22 cellular contexts compared by ENCODE assay signal in the genomic region with DNA sequence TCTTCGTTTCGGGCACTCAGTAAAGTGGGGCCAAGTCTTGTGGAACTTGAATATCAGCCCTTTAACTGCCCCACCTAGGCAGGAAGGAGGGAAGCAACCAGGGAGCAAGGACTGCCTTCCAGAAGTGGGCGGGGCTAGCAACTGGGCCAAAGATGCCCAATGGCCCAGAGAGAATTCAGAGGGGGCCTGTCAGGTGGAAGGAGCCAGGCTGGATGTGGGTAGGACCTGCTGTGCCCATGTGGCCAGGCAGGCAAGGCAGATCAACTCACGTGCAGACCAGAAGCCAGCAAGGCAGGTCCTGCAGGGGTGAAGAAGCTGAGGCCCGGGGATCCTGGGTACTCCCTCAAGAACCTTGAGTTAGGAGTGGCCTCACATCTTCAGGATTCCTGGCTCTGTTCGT. TPM values are rescaled to one million over a fixed set of nuclear protein-coding genes. Genes with fewer than 3 reads are reported as not detected.
DNase-seq lines count a peak whose midpoint lies in the region; ATAC-seq and TF ChIP-seq lines count a peak whose summit lies in the region.
"Had no signal": no experiment of that assay in that cellular context is flagged by ENCODE, and none has a peak within 500 bp of the region (broad histone marks: within the 10 kb centered on the region; RNA-seq: fewer than 3 reads in every experiment).

No MANE protein-coding gene starts in this region.

- no peak overlapping the region for H3K27ac ChIP-seq in IMR-90 (ENCODE audit: insufficient read depth, low read length)
- peak overlapping the region; percentile 52 to 100 (median 99) for H3K27ac ChIP-seq in dorsolateral prefrontal cortex
- no peak overlapping the region for H3K27ac ChIP-seq in esophagus muscularis mucosa (replicated peaks in 1 of 4)
- H3K27ac ChIP-seq: 22Rv1, BLaER1, SJCRH30 had no signal

- H4K8ac ChIP-seq in IMR-90 (ENCODE audit: low read depth in 2 of 2, low read length in 2 of 2): no peak overlapping the region

- H3K4ac ChIP-seq in IMR-90 (ENCODE audit: low read depth, low read length): no peak overlapping the region

- TF ChIP-seq POLR2A in IMR-90 (IDR thresholded peaks at IDR 0.05; ENCODE audit: low read depth, low read length): no peak
- no peak for TF ChIP-seq POLR2A in esophagus muscularis mucosa (IDR thresholded peaks at IDR 0.05; ENCODE audit: low read depth)

- H2BK5ac ChIP-seq in IMR-90 (ENCODE audit: low read depth, low read length, poor library complexity, severe bottlenecking): no peak overlapping the region

- H3K79me1 ChIP-seq in IMR-90 (ENCODE audit: low read depth in 1 of 2, low read length in 2 of 2): peaks cover 3 to 4% of the 10 kb centered on the region in 2 experiments; a peak in 2 of 4 replicates

- CTCF ChIA-PET in IMR-90 (lab: Yijun Ruan, JAX): no interaction called here

- 80% methylated on average over 1 of the region's 6 CpGs; no CpG with 5 or more reads in 1 of the 2 experiments for WGBS in IMR-90 (ENCODE audit: extremely low coverage in 2 of 2, insufficient read length in 1 of 2), 2 experiments
- 84% methylated on average over 6 of the region's 6 CpGs for WGBS in esophagus muscularis mucosa

- H4K20me1 ChIP-seq in IMR-90 (ENCODE audit: insufficient read depth, low read length): peaks cover 5% of the 10 kb centered on the region

- no peak overlapping the region for H3K4me2 ChIP-seq in IMR-90 (ENCODE audit: low read depth, low read length)
- H3K4me2 ChIP-seq: BLaER1 had no signal

- H2BK15ac ChIP-seq in IMR-90 (ENCODE audit: low read depth, low read length): no peak overlapping the region

- H4K91ac ChIP-seq in IMR-90 (ENCODE audit: insufficient read depth, low read depth, low read length): no peak overlapping the region

- DNase-seq in DMS 273 (lab: John Stamatoyannopoulos, UW; ENCODE audit: unreplicated experiment) (peak; percentile 49), DMS 273 treated with DMSO at 0.1 percent for 48 hours (lab: John Stamatoyannopoulos, UW) (no peak), IMR-90 (no peak), dorsolateral prefrontal cortex (peak in 2 of 10 donors; percentile 26 to 40), mesenteric fat pad (ENCODE audit: low spot score) (peak; percentile 77), esophagus muscularis mucosa (ENCODE audit: extremely low spot score) (no peak)
- DNase-seq: ACHN, COR-L47, GOT3, KG1, NCI-H1092 treated with DMSO at 0.1 percent for 48 hours, NCI-H1436 treated with DMSO at 0.1 percent for 48 hours, NCI-H2029, NCI-H226, NCI-H510A treated with DMSO at 0.1 percent for 48 hours, NCI-H748 treated with DMSO at 0.1 percent for 48 hours, SJCRH30 had no signal

- no peaks in the 10 kb centered on the region for H3K9me3 ChIP-seq in IMR-90 (ENCODE audit: control insufficient read depth, insufficient read depth, low read length)
- no peaks in the 10 kb centered on the region for H3K9me3 ChIP-seq in esophagus muscularis mucosa
- H3K9me3 ChIP-seq: BLaER1, SJCRH30 had no signal

- TF ChIP-seq EP300 in esophagus muscularis mucosa (IDR thresholded peaks at IDR 0.05): no peak

- H3K4me1 ChIP-seq in IMR-90 (ENCODE audit: control insufficient read depth, insufficient read depth, low read length) (peaks cover 2% of the 10 kb centered on the region), esophagus muscularis mucosa (peaks cover 6 to 16% (median 11%) of the 10 kb centered on the region in 4 donors)
- H3K4me1 ChIP-seq: SJCRH30 had no signal

- dilution Hi-C loops in IMR-90 (cut with HindIII; ENCODE audit: low sequenced_read_pairs, unreplicated experiment): no loop called here

- H2AK9ac ChIP-seq in IMR-90 (replicated peaks; ENCODE audit: low read depth, low read length, poor library complexity): peak overlapping the region; percentile 73

- no peak overlapping the region for H2BK120ac ChIP-seq in IMR-90 (ENCODE audit: low read depth, low read length)

- in situ Hi-C loops in IMR-90 (cut with MboI; ENCODE audit: low sequenced_read_pairs): no loop called here

- H3K36me3 ChIP-seq in IMR-90 (ENCODE audit: control insufficient read depth, insufficient read depth, low read length): peaks cover 8% of the 10 kb centered on the region; the same call in 1 of the 2 replicates
- peaks cover 0 to 24% (median 16%) of the 10 kb centered on the region in 4 donors for H3K36me3 ChIP-seq in esophagus muscularis mucosa

- no peak overlapping the region for H3K9ac ChIP-seq in IMR-90 (ENCODE audit: low read depth, low read length)
- H3K9ac ChIP-seq: BLaER1 had no signal

- no peak for TF ChIP-seq RAD21 in IMR-90 (IDR thresholded peaks at IDR 0.05; ENCODE audit: low read length)

- no peak overlapping the region for H2AK5ac ChIP-seq in IMR-90 (ENCODE audit: low read depth, low read length)

- H4K5ac ChIP-seq in IMR-90 (ENCODE audit: low read depth, low read length): no peak overlapping the region

- H3K23ac ChIP-seq in IMR-90 (ENCODE audit: low read depth, low read length): no peak overlapping the region

- ATAC-seq in IMR-90 (ENCODE audit: low read depth) (no peak), HG03469 (IDR thresholded peaks at IDR 0.05; ENCODE audit: unreplicated experiment) (no peak), HG03439 (IDR thresholded peaks at IDR 0.05; ENCODE audit: unreplicated experiment) (no peak)
- ATAC-seq: Panc1 had no signal

- intact Hi-C loops in IMR-90 (cut with micrococcal nuclease) (no loop called here), dorsolateral prefrontal cortex (cut with DNase I) (loop anchor here in 1 of 2 donors (2.0 kb wide), 1 partner anchor 19 kb away; no protein-coding TSS in a partner anchor), esophagus muscularis mucosa (cut with DNase I) (no loop called here)

- no peak overlapping the region for H3K14ac ChIP-seq in IMR-90 (replicated peaks; ENCODE audit: low read depth, low read length)

- H3K56ac ChIP-seq in IMR-90 (ENCODE audit: extremely low read depth, insufficient read depth, low read length): no peak overlapping the region

- H2BK20ac ChIP-seq in IMR-90 (ENCODE audit: low read depth, low read length): no peak overlapping the region

- H3K27me3 ChIP-seq in IMR-90 (ENCODE audit: control insufficient read depth, insufficient read depth, low read length): no peaks in the 10 kb centered on the region
- H3K27me3 ChIP-seq in dorsolateral prefrontal cortex: no peaks in the 10 kb centered on the region
- no peaks in the 10 kb centered on the region for H3K27me3 ChIP-seq in esophagus muscularis mucosa
- H3K27me3 ChIP-seq: BLaER1, SJCRH30 had no signal

- H3K18ac ChIP-seq in IMR-90 (ENCODE audit: low read depth, low read length): no peak overlapping the region

- no TSS peak for BruUV-seq in IMR-90 (replicated peaks; lab: Mats Ljungman, UMichigan)

- H3K9me1 ChIP-seq in IMR-90 (ENCODE audit: insufficient read depth, low read length): peaks cover 5% of the 10 kb centered on the region; the same call in 1 of the 2 replicates

- POLR2A ChIA-PET in IMR-90 (lab: Charles Lee; ENCODE audit: unreplicated experiment): no interaction called here

- H3K4me3 ChIP-seq in IMR-90 (ENCODE audit: insufficient read depth, low read depth, low read length) (no peak overlapping the region), dorsolateral prefrontal cortex (peak overlapping the region in 1 of 59 donors; percentile 10), esophagus muscularis mucosa (no peak overlapping the region)
- H3K4me3 ChIP-seq: BLaER1, SJCRH30 had no signal

- H2AFZ ChIP-seq in IMR-90 (replicated peaks; ENCODE audit: low read length, poor library complexity): no peak overlapping the region

- TF ChIP-seq CTCF in IMR-90 (conservative IDR thresholded peaks at IDR 0.05; ENCODE audit: low read depth, low read length): no peak
- TF ChIP-seq CTCF in dorsolateral prefrontal cortex (IDR thresholded peaks at IDR 0.05 in 54 of 56, conservative IDR thresholded peaks at IDR 0.05 in 2 of 56; ENCODE audit: low read depth in 1 of 56, partially characterized antibody in 56 of 56): no peak
- no peak for TF ChIP-seq CTCF in esophagus muscularis mucosa (IDR thresholded peaks at IDR 0.05)

TF ChIP-seq in IMR-90, 13 proteins besides CTCF, POLR2A, EP300 and RAD21:
- TF ChIP-seq MAZ (IDR thresholded peaks at IDR 0.05; ENCODE audit: borderline replicate concordance, low read depth, low read length) (no peak), BHLHE40 (IDR thresholded peaks at IDR 0.05; ENCODE audit: low read depth, low read length) (no peak)

RNA-seq across cellular contexts. Expression of gene MAP6D1, which starts 5.5 kb away (rescaled TPM):
- 1.9 and 2.7 TPM in 2 replicates for total RNA-seq in IMR-90 (2012; rRNA removed)
- polyA plus RNA-seq in IMR-90 (2012; rRNA removed): 5.2 and 6.6 TPM in 2 replicates
- 2.5 and 4.6 TPM in 2 replicates for polyA plus RNA-seq in IMR-90 (2012; cell fraction: cytosol; rRNA removed)
- polyA plus RNA-seq in IMR-90 (2012; cell fraction: nucleus; rRNA removed; ENCODE audit: low replicate concordance): 3.5 and 4.3 TPM in 2 replicates
- 100 to 1,000 TPM in 6 of 120 experiments, 10 to 100 TPM in 114; 22.2 to 201 (median 55.1) TPM for total RNA-seq in dorsolateral prefrontal cortex
- 0.48 TPM for total RNA-seq in mesenteric fat pad
- total RNA-seq in esophagus muscularis mucosa: 1 to 10 TPM in 3 of 4 donors, under 1 TPM in 1; 0.42 to 2.9 (median 2.4) TPM

Comparison
In these comparisons a context has a peak if more than half of its experiments do, and no peak if none do; other contexts are left out.
1. DNase-seq: peak in DMS 273 (single experiment) and mesenteric fat pad (single experiment); none in DMS 273 treated with DMSO at 0.1 percent for 48 hours (single experiment), IMR-90 (single experiment) and esophagus muscularis mucosa (single experiment).
2. H3K27ac ChIP-seq: peak in dorsolateral prefrontal cortex (59 of 59); none in IMR-90 (single experiment) and esophagus muscularis mucosa (0 of 4).